Comparison of ENCODE assay signal across 8 cellular contexts in the genomic region with DNA sequence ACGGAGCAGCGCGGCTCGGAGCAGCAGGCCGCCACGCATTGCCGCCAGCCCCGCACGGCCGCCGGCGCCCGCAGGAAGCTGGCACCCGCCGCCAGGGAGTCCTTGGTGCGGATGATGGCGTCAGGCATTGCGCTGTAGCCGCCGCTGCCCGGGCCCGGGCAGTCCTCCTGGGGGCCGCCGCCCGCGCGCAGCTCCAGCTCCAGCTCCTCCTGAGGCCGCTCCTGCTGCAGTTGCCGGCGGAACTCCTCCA. TPM values are rescaled to one million over a fixed set of nuclear protein-coding genes. Genes with fewer than 3 reads are reported as not detected.
A peak's percentile ranks its signal among the peaks of the same experiment; 100 is the strongest.
DNase-seq lines count a peak whose midpoint lies in the region; ATAC-seq and TF ChIP-seq lines count a peak whose summit lies in the region.

No MANE protein-coding gene starts in this region.

- H3K79me1 ChIP-seq in trophoblast cell (ENCODE audit: low read length): no peaks in the 10 kb centered on the region

- peak overlapping the region; percentile 95 for H3K4me2 ChIP-seq in trophoblast cell (ENCODE audit: low read length)

- peak; percentile 25 for ATAC-seq in GM19397 (IDR thresholded peaks at IDR 0.05; ENCODE audit: unreplicated experiment)

- peaks cover 17% of the 10 kb centered on the region for H3K27me3 ChIP-seq in NT2/D1 (ENCODE audit: insufficient read depth, insufficient read length)
- H3K27me3 ChIP-seq in trophoblast cell (ENCODE audit: insufficient read depth, low read length): no peaks in the 10 kb centered on the region

- H4K8ac ChIP-seq in trophoblast cell (ENCODE audit: low read depth, low read length): peak overlapping the region; percentile 72

- H2AFZ ChIP-seq in trophoblast cell (ENCODE audit: insufficient read depth, low read length, poor library complexity): peak overlapping the region; percentile 97

- H3K4me3 ChIP-seq in NT2/D1 (ENCODE audit: insufficient read length, low read depth) (peak overlapping the region; percentile 63), epithelial cell of esophagus (ENCODE audit: low read length) (peak overlapping the region; percentile 83), trophoblast cell (ENCODE audit: low read depth, low read length) (peak overlapping the region; percentile 84)

- H2BK5ac ChIP-seq in trophoblast cell (ENCODE audit: low read depth, low read length, poor library complexity): no peak overlapping the region

- no peak overlapping the region for H4K91ac ChIP-seq in trophoblast cell (ENCODE audit: low read depth, low read length)

- WGBS in trophoblast cell (ENCODE audit: extremely low coverage, insufficient coverage, insufficient read length): no CpG with 5 or more reads among the region's 30 CpGs

- no peak overlapping the region for H2AK5ac ChIP-seq in trophoblast cell (ENCODE audit: low read length)

- TF ChIP-seq CTCF in 22Rv1 (IDR thresholded peaks at IDR 0.05) (peak; percentile 7; the same call in 1 of the 2 replicates), epithelial cell of esophagus (IDR thresholded peaks at IDR 0.05; ENCODE audit: insufficient read depth, low read depth, low read length, missing control alignments) (no peak)

- no peak overlapping the region for H2BK12ac ChIP-seq in trophoblast cell (ENCODE audit: low read length)

- H3K9me3 ChIP-seq in NT2/D1 (ENCODE audit: insufficient read depth, low read length) (no peaks in the 10 kb centered on the region), trophoblast cell (ENCODE audit: insufficient read depth, low read depth, low read length) (no peaks in the 10 kb centered on the region)

- DNase-seq in NT2/D1 (ENCODE audit: low read depth, low spot score) (no peak), epithelial cell of esophagus (ENCODE audit: low read depth) (no peak), trophoblast cell (no peak), iPS-NIHi7 (ENCODE audit: extremely low spot score) (no peak), islet precursor cell (no peak), COLO668 (lab: John Stamatoyannopoulos, UW; ENCODE audit: unreplicated experiment) (no peak)

- no peak overlapping the region for H2BK120ac ChIP-seq in trophoblast cell (ENCODE audit: insufficient read depth, low read length, poor library complexity)

- H3K4me1 ChIP-seq in NT2/D1 (ENCODE audit: insufficient read depth, insufficient read length) (peaks cover 5% of the 10 kb centered on the region), trophoblast cell (ENCODE audit: control insufficient read depth in 1 of 2, insufficient read depth in 2 of 2, low read length in 2 of 2) (peaks cover 2 to 3% of the 10 kb centered on the region in 2 experiments)

- H3K27ac ChIP-seq in 22Rv1 (peak overlapping the region; percentile 97), trophoblast cell (ENCODE audit: low read depth, low read length) (no peak overlapping the region)

- H3K4ac ChIP-seq in trophoblast cell (ENCODE audit: low read depth, low read length): no peak overlapping the region

- no peaks in the 10 kb centered on the region for H3K79me2 ChIP-seq in trophoblast cell (ENCODE audit: control insufficient read depth, insufficient read depth, low read length, poor library complexity)

- H3K14ac ChIP-seq in trophoblast cell (ENCODE audit: low read length): no peak overlapping the region

- no peak overlapping the region for H3K23ac ChIP-seq in trophoblast cell (ENCODE audit: low read length)

- H3K9ac ChIP-seq in NT2/D1 (ENCODE audit: insufficient read length, low read depth) (peak overlapping the region; percentile 82), trophoblast cell (ENCODE audit: low read length) (peak overlapping the region; percentile 6)

- H3K18ac ChIP-seq in trophoblast cell (ENCODE audit: low read length): peak overlapping the region; percentile 59

- H3K36me3 ChIP-seq in NT2/D1 (ENCODE audit: insufficient read depth, insufficient read length, low read length) (peaks cover 3% of the 10 kb centered on the region), trophoblast cell (ENCODE audit: control insufficient read depth in 1 of 2, insufficient read depth in 2 of 2, low read length in 2 of 2) (no peaks in the 10 kb centered on the region)

- H4K12ac ChIP-seq in trophoblast cell (ENCODE audit: low read depth, low read length): no peak overlapping the region

RNA-seq across cellular contexts. Expression of a gene that starts 0.6 kb away (rescaled TPM):
- 6.9 TPM in 2 replicates for polyA plus RNA-seq in trophoblast cell (2013)

RNA-seq across cellular contexts. Expression of a gene that starts 34.4 kb away (rescaled TPM):
- not detected in 2 replicates for polyA plus RNA-seq in trophoblast cell (2013)

RNA-seq across cellular contexts. Expression of a gene that starts 59.4 kb away (rescaled TPM):
- polyA plus RNA-seq in trophoblast cell (2013): not detected in 2 replicates
